ENCODE assay signal across 11 cellular contexts in genomic region chr3:163983948-163984347, GRCh38.
"Had no signal": no experiment of that assay in that cellular context is flagged by ENCODE, and none has a peak within 500 bp of the region (broad histone marks: within the 10 kb centered on the region; RNA-seq: fewer than 3 reads in every experiment).

No MANE protein-coding gene starts in this region.

- H2AFZ ChIP-seq: GM23248, GM23338 had no signal

- H3K9ac ChIP-seq: GM23248 had no signal

- H3K27ac Mint-ChIP-seq: GM23338, H9, HFFc6 had no signal

- DNase-seq: GM23248, GOT3, H7, H9, HCEC 1CT, HFFc6 had no signal

- ATAC-seq: GM23338, HCT116 had no signal

- H3K27ac ChIP-seq: GM23248 had no signal

- H3K4me1 Mint-ChIP-seq: GM23338 had no signal

- H3K9me3 ChIP-seq: HAP-1 had no signal

- FAIRE-seq: H1, H54 had no signal

- H3K4me2 ChIP-seq: GM23338 had no signal

- H3K36me3 ChIP-seq: HAP-1 had no signal

- H3K4me1 ChIP-seq: HAP-1 had no signal

- H3K4me3 Mint-ChIP-seq: GM23338, H9, HFFc6 had no signal

- H3K4me3 ChIP-seq: GM23248, GM23338, HAP-1 had no signal
